Comparison of ENCODE assay signal across 19 cellular contexts in genomic region chr4:141390527-141391046, GRCh38.
"Had no signal": no experiment of that assay in that cellular context is flagged by ENCODE, and none has a peak within 500 bp of the region (broad histone marks: within the 10 kb centered on the region; RNA-seq: fewer than 3 reads in every experiment).

No MANE protein-coding gene starts in this region.

- H3K27ac Mint-ChIP-seq: activated naive CD8-positive, alpha-beta T cell; activated T-cell treated with anti-CD3 and anti-CD28 coated beads, Interleukin-2, amount 50 U/mL, for 72 hours; nephron; stimulated activated effector memory CD8-positive, alpha-beta T cell treated with anti-CD3 and anti-CD28 coated beads, Interleukin-12 subunit alpha, Interleukin-12 subunit beta, amount 100 ng/mL, for 72 hours; T-helper 2 cell treated with Interferon-gamma antibody and Interleukin-4, amounts not matched to agents 5 μg/mL and 100 μg/mL, for 36 hours; type B pancreatic cell had no signal

- H3K4me3 ChIP-seq: body of pancreas, dorsolateral prefrontal cortex, sigmoid colon, testis had no signal

- ATAC-seq: activated T-cell treated with anti-CD3 and anti-CD28 coated beads, Interleukin-2, amount 50 U/mL, for 72 hours; body of pancreas; left colon; stimulated activated effector memory CD8-positive, alpha-beta T cell treated with anti-CD3 and anti-CD28 coated beads, Interleukin-12 subunit alpha, Interleukin-12 subunit beta, amount 100 ng/mL, for 72 hours had no signal

- H3K4me1 Mint-ChIP-seq: nephron; stimulated activated effector memory CD8-positive, alpha-beta T cell treated with anti-CD3 and anti-CD28 coated beads, Interleukin-12 subunit alpha, Interleukin-12 subunit beta, amount 100 ng/mL, for 72 hours had no signal

- H3K4me1 ChIP-seq: body of pancreas, testis had no signal

- H3K4me3 Mint-ChIP-seq: activated naive CD8-positive, alpha-beta T cell; activated T-cell treated with anti-CD3 and anti-CD28 coated beads, Interleukin-2, amount 50 U/mL, for 72 hours; nephron; stimulated activated effector memory CD8-positive, alpha-beta T cell treated with anti-CD3 and anti-CD28 coated beads, Interleukin-12 subunit alpha, Interleukin-12 subunit beta, amount 100 ng/mL, for 72 hours; T-helper 2 cell treated with Interferon-gamma antibody and Interleukin-4, amounts not matched to agents 5 μg/mL and 100 μg/mL, for 36 hours; type B pancreatic cell had no signal

- H3K9me3 Mint-ChIP-seq: activated T-cell treated with anti-CD3 and anti-CD28 coated beads, Interleukin-2, amount 50 U/mL, for 72 hours; stimulated activated effector memory CD8-positive, alpha-beta T cell treated with anti-CD3 and anti-CD28 coated beads, Interleukin-12 subunit alpha, Interleukin-12 subunit beta, amount 100 ng/mL, for 72 hours; T-helper 2 cell treated with Interferon-gamma antibody and Interleukin-4, amounts not matched to agents 5 μg/mL and 100 μg/mL, for 36 hours; type B pancreatic cell had no signal

- H3K27ac ChIP-seq: body of pancreas, dorsolateral prefrontal cortex, sigmoid colon, testis had no signal

- H3K27me3 ChIP-seq: body of pancreas, sigmoid colon, testis had no signal

- DNase-seq: activated CD4-positive, alpha-beta T cell treated with anti-CD3 and anti-CD28 coated beads, Interleukin-2, amount 50 U/mL, for 4 hours; activated gamma-delta T cell; activated T-cell treated with anti-CD3 and anti-CD28 coated beads, Interleukin-2, amount 50 U/mL, for 72 hours; body of pancreas; caudate nucleus; dorsolateral prefrontal cortex; glutamatergic neuron; hippocampal formation; left colon; midbrain; nucleus accumbens; sigmoid colon; stimulated activated CD4-positive, alpha-beta T cell treated with anti-CD3 and anti-CD28 coated beads, Interleukin-4, amount 100 ng/mL, for 24 hours; testis had no signal

- H3K36me3 ChIP-seq: sigmoid colon had no signal

- H3K9me3 ChIP-seq: body of pancreas, sigmoid colon, testis had no signal

- H3K27me3 Mint-ChIP-seq: activated naive CD8-positive, alpha-beta T cell had no signal

- H3K36me3 Mint-ChIP-seq: activated naive CD8-positive, alpha-beta T cell; stimulated activated effector memory CD8-positive, alpha-beta T cell treated with anti-CD3 and anti-CD28 coated beads, Interleukin-12 subunit alpha, Interleukin-12 subunit beta, amount 100 ng/mL, for 72 hours; type B pancreatic cell had no signal
